1 cellular context compared by ENCODE assay signal in genomic region chr7:112201421-112201820, GRCh38.
TF ChIP-seq lines count a peak whose summit lies in the region.

No MANE protein-coding gene starts in this region.

TF ChIP-seq in SK-N-SH treated with all-trans-retinoic acid at 6 μM for 48 hours, 23 proteins besides CTCF, POLR2A, EP300 and RAD21 (continued from another document):
- TF ChIP-seq, protein P1, sequence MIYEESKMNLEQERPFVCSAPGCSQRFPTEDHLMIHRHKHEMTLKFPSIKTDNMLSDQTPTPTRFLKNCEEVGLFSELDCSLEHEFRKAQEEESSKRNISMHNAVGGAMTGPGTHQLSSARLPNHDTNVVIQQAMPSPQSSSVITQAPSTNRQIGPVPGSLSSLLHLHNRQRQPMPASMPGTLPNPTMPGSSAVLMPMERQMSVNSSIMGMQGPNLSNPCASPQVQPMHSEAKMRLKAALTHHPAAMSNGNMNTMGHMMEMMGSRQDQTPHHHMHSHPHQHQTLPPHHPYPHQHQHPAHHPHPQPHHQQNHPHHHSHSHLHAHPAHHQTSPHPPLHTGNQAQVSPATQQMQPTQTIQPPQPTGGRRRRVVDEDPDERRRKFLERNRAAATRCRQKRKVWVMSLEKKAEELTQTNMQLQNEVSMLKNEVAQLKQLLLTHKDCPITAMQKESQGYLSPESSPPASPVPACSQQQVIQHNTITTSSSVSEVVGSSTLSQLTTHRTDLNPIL (CRISPR knock-in tag; IDR thresholded peaks at IDR 0.05; ENCODE audit: low read depth), result no peak
- TF ChIP-seq CSDC2 (CRISPR knock-in tag; IDR thresholded peaks at IDR 0.05), result no peak
- no peak for TF ChIP-seq TOX (CRISPR knock-in tag; IDR thresholded peaks at IDR 0.05; ENCODE audit: borderline replicate concordance)
- no peak for TF ChIP-seq BACH2 (CRISPR knock-in tag; IDR thresholded peaks at IDR 0.05; ENCODE audit: borderline replicate concordance)
- no peak for TF ChIP-seq ISL1 (CRISPR knock-in tag; IDR thresholded peaks at IDR 0.05)
- TF ChIP-seq, protein P2, sequence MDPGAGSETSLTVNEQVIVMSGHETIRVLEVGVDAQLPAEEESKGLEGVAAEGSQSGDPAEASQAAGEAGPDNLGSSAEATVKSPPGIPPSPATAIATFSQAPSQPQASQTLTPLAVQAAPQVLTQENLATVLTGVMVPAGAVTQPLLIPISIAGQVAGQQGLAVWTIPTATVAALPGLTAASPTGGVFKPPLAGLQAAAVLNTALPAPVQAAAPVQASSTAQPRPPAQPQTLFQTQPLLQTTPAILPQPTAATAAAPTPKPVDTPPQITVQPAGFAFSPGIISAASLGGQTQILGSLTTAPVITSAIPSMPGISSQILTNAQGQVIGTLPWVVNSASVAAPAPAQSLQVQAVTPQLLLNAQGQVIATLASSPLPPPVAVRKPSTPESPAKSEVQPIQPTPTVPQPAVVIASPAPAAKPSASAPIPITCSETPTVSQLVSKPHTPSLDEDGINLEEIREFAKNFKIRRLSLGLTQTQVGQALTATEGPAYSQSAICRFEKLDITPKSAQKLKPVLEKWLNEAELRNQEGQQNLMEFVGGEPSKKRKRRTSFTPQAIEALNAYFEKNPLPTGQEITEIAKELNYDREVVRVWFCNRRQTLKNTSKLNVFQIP (CRISPR knock-in tag; IDR thresholded peaks at IDR 0.05; ENCODE audit: borderline replicate concordance, low read depth), result no peak
- no peak for TF ChIP-seq ZNF565 (CRISPR knock-in tag; conservative IDR thresholded peaks at IDR 0.05; ENCODE audit: low read depth)
- no peak for TF ChIP-seq PPARA (CRISPR knock-in tag; IDR thresholded peaks at IDR 0.05; ENCODE audit: borderline replicate concordance)
TF ChIP-seq in SK-N-SH treated with all-trans-retinoic acid at 6 μM for 48 hours: peak in this region for 0.
